In the genomic region with DNA sequence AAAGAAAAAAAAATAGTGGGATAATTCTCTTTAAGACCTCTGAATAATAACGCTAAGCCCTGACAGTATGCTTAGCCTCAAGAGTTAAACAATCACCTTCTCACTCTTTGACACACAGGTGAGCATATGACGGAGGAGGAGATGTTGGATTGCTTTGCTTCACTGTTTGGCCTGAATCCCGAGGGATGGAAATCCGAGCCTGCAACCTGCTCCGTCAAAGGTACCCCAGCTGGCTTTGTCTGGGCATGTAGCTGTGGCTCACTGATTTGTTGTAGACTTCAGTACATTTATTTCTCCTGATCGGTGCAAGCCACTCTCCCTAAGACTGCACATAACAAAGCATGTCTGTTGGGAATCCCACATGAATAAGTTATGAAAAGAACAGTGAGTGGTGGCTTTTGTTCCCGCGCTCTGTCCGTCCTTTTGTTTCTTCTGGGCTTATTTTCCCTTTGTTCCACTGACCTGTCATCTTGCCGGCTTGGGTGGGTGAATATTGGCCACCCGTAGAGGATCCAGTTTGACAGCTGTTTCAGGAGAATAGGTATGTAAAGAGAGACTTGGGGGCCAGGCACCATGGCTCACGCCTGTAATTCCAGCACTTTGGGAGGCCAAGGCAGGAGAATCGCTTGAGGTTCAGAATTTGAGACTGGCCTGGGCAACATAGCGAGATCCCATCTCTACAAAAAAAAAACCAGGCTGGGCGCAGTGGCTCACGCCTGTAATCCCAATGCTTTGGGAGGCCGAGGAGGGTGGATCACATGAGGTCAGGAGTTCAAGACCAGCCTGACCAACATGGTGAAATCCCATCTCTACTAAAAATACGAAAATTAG, we compare ENCODE assay signal across 11 cellular contexts. TPM values are rescaled to one million over a fixed set of nuclear protein-coding genes. Genes with fewer than 3 reads are reported as not detected.
DNase-seq lines count a peak whose midpoint lies in the region; ATAC-seq and TF ChIP-seq lines count a peak whose summit lies in the region.
"Had no signal": no experiment of that assay in that cellular context is flagged by ENCODE, and none has a peak within 500 bp of the region (broad histone marks: within the 10 kb centered on the region; RNA-seq: fewer than 3 reads in every experiment).

No MANE protein-coding gene starts in this region.

- DNase-seq in NCI-H2029 treated with DMSO at 0.1 percent for 48 hours (lab: John Stamatoyannopoulos, UW) (peak; percentile 15), NCI-H2029 (lab: John Stamatoyannopoulos, UW) (no peak), NCI-H748 (lab: John Stamatoyannopoulos, UW; ENCODE audit: unreplicated experiment) (peak; percentile 67), globus pallidus (ENCODE audit: low spot score) (peak; percentile 88), superior temporal gyrus (ENCODE audit: extremely low spot score) (peak; percentile 80), heart right ventricle (no peak), NCI-H1092 (lab: John Stamatoyannopoulos, UW) (no peak), osteocyte (ENCODE audit: extremely low spot score, unreplicated experiment) (no peak)
- DNase-seq: effector CD4-positive, alpha-beta T cell; EL had no signal

- H3K4me3 Mint-ChIP-seq in osteocyte (ENCODE audit: unreplicated experiment): no peak overlapping the region
- H3K4me3 Mint-ChIP-seq: memory B cell had no signal

- H3K27ac ChIP-seq in heart right ventricle: no peak overlapping the region

- H3K27me3 Mint-ChIP-seq in osteocyte (ENCODE audit: unreplicated experiment): no peaks in the 10 kb centered on the region

- TF ChIP-seq CTCF in heart right ventricle (IDR thresholded peaks at IDR 0.05) (no peak), osteocyte (IDR thresholded peaks at IDR 0.05) (no peak)

- H3K4me1 ChIP-seq in heart right ventricle: peaks cover 0 to 24% (median 17%) of the 10 kb centered on the region in 9 donors

- no peaks in the 10 kb centered on the region for H3K36me3 ChIP-seq in heart right ventricle

- peaks cover 6% of the 10 kb centered on the region for H3K4me1 Mint-ChIP-seq in osteocyte (ENCODE audit: unreplicated experiment)

- H3K4me3 ChIP-seq in heart right ventricle: no peak overlapping the region

- no peak for ATAC-seq in heart right ventricle

- H3K27ac Mint-ChIP-seq in osteocyte (ENCODE audit: unreplicated experiment): no peak overlapping the region
- H3K27ac Mint-ChIP-seq: memory B cell had no signal

- WGBS in heart right ventricle, 2 donors: 93 to 94% methylated on average over 18 of the region's 18 CpGs

- peaks cover 3% of the 10 kb centered on the region for H3K9me3 Mint-ChIP-seq in osteocyte (ENCODE audit: unreplicated experiment)

- peaks cover 4% of the 10 kb centered on the region for H3K36me3 Mint-ChIP-seq in osteocyte (ENCODE audit: unreplicated experiment)
- H3K36me3 Mint-ChIP-seq: memory B cell had no signal

- H3K9me3 ChIP-seq in heart right ventricle: peaks cover 0 to 10% (median 0%) of the 10 kb centered on the region in 11 donors

- H3K27me3 ChIP-seq in heart right ventricle: peaks cover 0 to 10% (median 0%) of the 10 kb centered on the region in 7 donors

- intact Hi-C loops in heart right ventricle (cut with DNase I): no loop called here

RNA-seq across cellular contexts. Expression of a gene that starts 20.1 kb away (rescaled TPM):
- total RNA-seq in heart right ventricle (10 to 100 TPM; 13.2 to 25.7 (median 16.2) TPM), osteocyte (10.0 and 11.8 TPM in 2 replicates)
- polyA plus RNA-seq in heart right ventricle: 1 to 10 TPM; 3.4 to 4.9 TPM

Comparison
In these comparisons a context has a peak if more than half of its experiments do, and no peak if none do; other contexts are left out.
1. DNase-seq: peak in NCI-H2029 treated with DMSO at 0.1 percent for 48 hours (single experiment), NCI-H748 (single experiment), globus pallidus (single experiment) and superior temporal gyrus (single experiment); none in NCI-H2029 (single experiment), heart right ventricle (0 of 2), NCI-H1092 (single experiment) and osteocyte (single experiment).